ENCODE assay signal across 8 cellular contexts in genomic region chr22:31631381-31631780, GRCh38. TPM values are rescaled to one million over a fixed set of nuclear protein-coding genes. Genes with fewer than 3 reads are reported as not detected.
A peak's percentile ranks its signal among the peaks of the same experiment; 100 is the strongest.
DNase-seq lines count a peak whose midpoint lies in the region; ATAC-seq and TF ChIP-seq lines count a peak whose summit lies in the region.

No MANE protein-coding gene starts in this region.

- peaks cover 14 to 71% (median 39%) of the 10 kb centered on the region in 9 donors for H3K4me1 ChIP-seq in heart right ventricle
- peaks cover 0 to 29% of the 10 kb centered on the region in 2 donors for H3K4me1 ChIP-seq in lung (ENCODE audit: control insufficient read depth in 2 of 2, insufficient read depth in 2 of 2, low read length in 2 of 2)
- peaks cover 44% of the 10 kb centered on the region for H3K4me1 ChIP-seq in upper lobe of right lung

- DNase-seq in heart right ventricle, result no peak
- no peak for DNase-seq in cardiac septum (ENCODE audit: low spot score)
- DNase-seq in astrocyte of the cerebellum (ENCODE audit: low read depth), result no peak
- no peak for DNase-seq in lung (ENCODE audit: low spot score)
- DNase-seq in upper lobe of right lung, result no peak
- no peak for DNase-seq in NCI-H146 treated with DMSO at 0.1 percent for 48 hours (lab: John Stamatoyannopoulos, UW; ENCODE audit: unreplicated experiment)
- no peak for DNase-seq in activated gamma-delta T cell treated with Interleukin-2 at 50 U/mL for 16 hours

- in situ Hi-C loops in astrocyte of the cerebellum (cut with HindIII; ENCODE audit: low sequenced_read_pairs), result no loop called here

- peak overlapping the region in 9 of 10 donors; percentile 86 to 97 (median 94) for H3K27ac ChIP-seq in heart right ventricle
- peak overlapping the region; percentile 77 to 94 for H3K27ac ChIP-seq in lung (ENCODE audit: low read depth in 1 of 2, low read length in 1 of 2)
- peak overlapping the region; percentile 98 for H3K27ac ChIP-seq in upper lobe of right lung

- TF ChIP-seq CTCF in heart right ventricle (IDR thresholded peaks at IDR 0.05) (no peak), astrocyte of the cerebellum (IDR thresholded peaks at IDR 0.05; ENCODE audit: low read depth, low read length, missing control alignments) (no peak), lung (IDR thresholded peaks at IDR 0.05; ENCODE audit: control extremely low read depth, extremely low read depth) (no peak), upper lobe of right lung (IDR thresholded peaks at IDR 0.05) (no peak)

- H3K9me3 ChIP-seq in heart right ventricle (no peaks in the 10 kb centered on the region), lung (ENCODE audit: control insufficient read depth in 2 of 2, insufficient read depth in 1 of 2, low read length in 1 of 2) (no peaks in the 10 kb centered on the region), upper lobe of right lung (no peaks in the 10 kb centered on the region)

- intact Hi-C loops in heart right ventricle (cut with DNase I) (loop anchor here in 7 of 10 donors (5.0 to 10.0 kb wide), 5 partner anchors 69 to 287 kb away; partner anchors contain the start of gene PATZ1 (in 3 of the 7)), cardiac septum (cut with DNase I) (loop anchor here (5.0 to 10.0 kb wide), 2 partner anchors 144 to 287 kb away; partner anchors contain the start of genes EIF4ENIF1 and PATZ1), upper lobe of right lung (cut with DNase I) (loop anchor here (10.0 kb wide), 1 partner anchor 77 kb away; no protein-coding TSS in a partner anchor)

- H3K36me3 ChIP-seq in heart right ventricle, result peaks cover 0 to 13% (median 0%) of the 10 kb centered on the region in 9 donors
- H3K36me3 ChIP-seq in lung (ENCODE audit: control insufficient read depth in 2 of 2, insufficient read depth in 2 of 2, low read length in 2 of 2), result peaks cover 0 to 1% of the 10 kb centered on the region in 2 donors
- H3K36me3 ChIP-seq in upper lobe of right lung, result no peaks in the 10 kb centered on the region

- 80 to 84% methylated on average over 9 of the region's 9 CpGs for WGBS in heart right ventricle, 2 donors
- 83 to 89% methylated on average over 9 of the region's 9 CpGs for WGBS in lung, 2 donors

- H3K27me3 ChIP-seq in heart right ventricle, result no peaks in the 10 kb centered on the region
- H3K27me3 ChIP-seq in lung (ENCODE audit: control insufficient read depth, insufficient read depth), result no peaks in the 10 kb centered on the region
- H3K27me3 ChIP-seq in upper lobe of right lung, result no peaks in the 10 kb centered on the region

- H3K4me3 ChIP-seq in heart right ventricle (peak overlapping the region in 9 of 10 donors; percentile 53 to 93 (median 81)), astrocyte of the cerebellum (ENCODE audit: low read depth, low read length) (peak overlapping the region; percentile 88), lung (peak overlapping the region; percentile 70), upper lobe of right lung (peak overlapping the region; percentile 95)

- ATAC-seq in heart right ventricle, result no peak
- no peak for ATAC-seq in lung (ENCODE audit: insufficient read depth, low FRiP score)
- no peak for ATAC-seq in upper lobe of right lung
- ATAC-seq in HG03571 (IDR thresholded peaks at IDR 0.05; ENCODE audit: unreplicated experiment), result no peak

RNA-seq across cellular contexts. Expression of gene PISD, which starts 30.6 kb away (rescaled TPM):
- total RNA-seq in heart right ventricle, result 10 to 100 TPM; 16.3 to 30.0 (median 18.7) TPM
- 10 to 100 TPM; 15.5 to 20.6 TPM for polyA plus RNA-seq in heart right ventricle
- total RNA-seq in cardiac septum, result 20.2 TPM
- total RNA-seq in lung, result 10 to 100 TPM; 25.7 to 94.6 TPM
- 10 to 100 TPM; 35.2 to 58.4 TPM for polyA plus RNA-seq in lung
- total RNA-seq in upper lobe of right lung, result 51.2 TPM
